In genomic region chr19:19527371-19527656, GRCh38 we compare ENCODE assay signal across 21 cellular contexts. TPM values are rescaled to one million over a fixed set of nuclear protein-coding genes. Genes with fewer than 3 reads are reported as not detected.
DNase-seq lines count a peak whose midpoint lies in the region; ATAC-seq and TF ChIP-seq lines count a peak whose summit lies in the region.
"Had no signal": no experiment of that assay in that cellular context is flagged by ENCODE, and none has a peak within 500 bp of the region (broad histone marks: within the 10 kb centered on the region; RNA-seq: fewer than 3 reads in every experiment).

No MANE protein-coding gene starts in this region.

- H3K27me3 ChIP-seq in BLaER1 treated with 17β-estradiol and CSF1 and Interleukin-3, amounts not matched to agents 10 nM and 100 nM, result no peaks in the 10 kb centered on the region
- no peaks in the 10 kb centered on the region for H3K27me3 ChIP-seq in OCI-LY1 (ENCODE audit: insufficient read depth, low read length)
- H3K27me3 ChIP-seq in naive thymus-derived CD4-positive, alpha-beta T cell (ENCODE audit: control insufficient read depth in 2 of 2, insufficient read depth in 2 of 2, low read length in 2 of 2), result no peaks in the 10 kb centered on the region
- H3K27me3 ChIP-seq: BE2C, SJSA1 had no signal

- CTCF ChIA-PET in naive thymus-derived CD4-positive, alpha-beta T cell (lab: Charles Lee), result no interaction called here

- H3K9me3 Mint-ChIP-seq in neural crest cell, result no peaks in the 10 kb centered on the region
- H3K9me3 Mint-ChIP-seq in naive thymus-derived CD4-positive, alpha-beta T cell, result no peaks in the 10 kb centered on the region
- H3K9me3 Mint-ChIP-seq: CD4-positive, alpha-beta memory T cell had no signal

- peak overlapping the region in 8 of 11 experiments; percentile 47 to 67 (median 61); a peak in 15 of 22 replicates for H3K27ac ChIP-seq in BLaER1 treated with 17β-estradiol and CSF1 and Interleukin-3, amounts not matched to agents 10 nM and 100 nM
- H3K27ac ChIP-seq in OCI-LY1 (ENCODE audit: low read depth, low read length, poor library complexity, severe bottlenecking), result peak overlapping the region; percentile 96
- no peak overlapping the region for H3K27ac ChIP-seq in naive thymus-derived CD4-positive, alpha-beta T cell (ENCODE audit: low read depth, low read length)
- H3K27ac ChIP-seq: SJSA1 had no signal

- H3K4me1 Mint-ChIP-seq in neural crest cell, result peaks cover 51% of the 10 kb centered on the region
- H3K4me1 Mint-ChIP-seq in naive thymus-derived CD4-positive, alpha-beta T cell, result peaks cover 4 to 12% (median 10%) of the 10 kb centered on the region in 7 donors

- no peaks in the 10 kb centered on the region for H3K9me3 ChIP-seq in BLaER1 treated with 17β-estradiol and CSF1 and Interleukin-3, amounts not matched to agents 10 nM and 100 nM (replicated peaks in 1 of 11)
- H3K9me3 ChIP-seq in OCI-LY1 (ENCODE audit: low read length), result no peaks in the 10 kb centered on the region
- H3K9me3 ChIP-seq in naive thymus-derived CD4-positive, alpha-beta T cell (ENCODE audit: control insufficient read depth in 2 of 3, low read length in 3 of 3), result no peaks in the 10 kb centered on the region
- H3K9me3 ChIP-seq: BE2C, Caco-2, SJSA1 had no signal

- DNase-seq in neural crest cell (ENCODE audit: low read depth, low spot score) (no peak), AG20443 (ENCODE audit: low spot score) (no peak), HK-2 (ENCODE audit: unreplicated experiment) (no peak)
- DNase-seq in naive thymus-derived CD4-positive, alpha-beta T cell, result no peak
- DNase-seq: BE2C, Caco-2, DMS 273 treated with DMSO at 0.1 percent for 48 hours, DMS79 treated with DMSO at 0.1 percent for 48 hours, HCEC 1CT, NCI-H1417, NCI-H1694 treated with DMSO at 0.1 percent for 48 hours, NCI-H2081 treated with DMSO at 0.1 percent for 48 hours, NCI-H2171 treated with DMSO at 0.1 percent for 48 hours, NCI-H524 treated with DMSO at 0.1 percent for 48 hours, NCI-H82 had no signal

- H2AFZ ChIP-seq in OCI-LY1 (ENCODE audit: low read length), result no peak overlapping the region

- H3K9ac ChIP-seq in BLaER1 treated with 17β-estradiol and CSF1 and Interleukin-3, amounts not matched to agents 10 nM and 100 nM, result peak overlapping the region in 7 of 11 experiments; percentile 43 to 69 (median 66); a peak in 13 of 22 replicates
- peak overlapping the region; percentile 25; the same call in 1 of the 2 replicates for H3K9ac ChIP-seq in OCI-LY1 (ENCODE audit: low read length)

- no peak for ATAC-seq in naive thymus-derived CD4-positive, alpha-beta T cell
- ATAC-seq: Right ventricle myocardium inferior had no signal

- H3K27me3 Mint-ChIP-seq in neural crest cell (ENCODE audit: low read depth), result peaks cover 3% of the 10 kb centered on the region
- H3K27me3 Mint-ChIP-seq in naive thymus-derived CD4-positive, alpha-beta T cell, result no peaks in the 10 kb centered on the region
- H3K27me3 Mint-ChIP-seq: CD4-positive, alpha-beta memory T cell had no signal

- H3K79me2 ChIP-seq in OCI-LY1 (ENCODE audit: insufficient read depth, low read length), result peaks cover 8% of the 10 kb centered on the region

- H3K4me3 ChIP-seq in BLaER1 treated with 17β-estradiol and CSF1 and Interleukin-3, amounts not matched to agents 10 nM and 100 nM, result no peak overlapping the region
- H3K4me3 ChIP-seq in OCI-LY1 (ENCODE audit: low read depth, low read length, poor library complexity, severe bottlenecking), result no peak overlapping the region
- no peak overlapping the region for H3K4me3 ChIP-seq in naive thymus-derived CD4-positive, alpha-beta T cell (ENCODE audit: low read length)
- H3K4me3 ChIP-seq: SJSA1 had no signal

- peak overlapping the region in 8 of 11 experiments; percentile 76 to 88 (median 82); a peak in 16 of 22 replicates for H3K4me2 ChIP-seq in BLaER1 treated with 17β-estradiol and CSF1 and Interleukin-3, amounts not matched to agents 10 nM and 100 nM
- H3K4me2 ChIP-seq in OCI-LY1 (ENCODE audit: low read length), result peak overlapping the region; percentile 69; the same call in 1 of the 2 replicates

- no peak overlapping the region for H3K4me3 Mint-ChIP-seq in neural crest cell
- H3K4me3 Mint-ChIP-seq in naive thymus-derived CD4-positive, alpha-beta T cell, result no peak overlapping the region
- H3K4me3 Mint-ChIP-seq: CD4-positive, alpha-beta memory T cell had no signal

- intact Hi-C loops in naive thymus-derived CD4-positive, alpha-beta T cell (cut with micrococcal nuclease), result no loop called here

- peaks cover 3% of the 10 kb centered on the region for H3K36me3 Mint-ChIP-seq in neural crest cell (ENCODE audit: low read depth)
- H3K36me3 Mint-ChIP-seq in naive thymus-derived CD4-positive, alpha-beta T cell, result peaks cover 0 to 8% (median 5%) of the 10 kb centered on the region in 5 donors

- no peaks in the 10 kb centered on the region for H3K9me2 ChIP-seq in OCI-LY1 (ENCODE audit: low read depth, low read length)

- peak overlapping the region; percentile 27 for H3K27ac Mint-ChIP-seq in neural crest cell (ENCODE audit: unreplicated experiment)
- no peak overlapping the region for H3K27ac Mint-ChIP-seq in naive thymus-derived CD4-positive, alpha-beta T cell

- H3K4me1 ChIP-seq in BLaER1 treated with 17β-estradiol and CSF1 and Interleukin-3, amounts not matched to agents 10 nM and 100 nM, result peaks cover 64 to 81% (median 72%) of the 10 kb centered on the region in 10 experiments
- peaks cover 51% of the 10 kb centered on the region for H3K4me1 ChIP-seq in OCI-LY1 (ENCODE audit: insufficient read depth, low read length, severe bottlenecking)
- peaks cover 3 to 5% of the 10 kb centered on the region in 2 donors for H3K4me1 ChIP-seq in naive thymus-derived CD4-positive, alpha-beta T cell (ENCODE audit: control insufficient read depth in 2 of 2, insufficient read depth in 2 of 2, low read length in 2 of 2)
- H3K4me1 ChIP-seq: Caco-2 had no signal

- POLR2A ChIA-PET in naive thymus-derived CD4-positive, alpha-beta T cell (lab: Charles Lee), result no interaction called here

- TF ChIP-seq CTCF in OCI-LY1 (IDR thresholded peaks at IDR 0.05; ENCODE audit: low read length) (no peak), neural crest cell (conservative IDR thresholded peaks at IDR 0.05) (no peak)

- H4K20me1 ChIP-seq in BLaER1 treated with 17β-estradiol and CSF1 and Interleukin-3, amounts not matched to agents 10 nM and 100 nM, result peaks cover 34 to 82% (median 51%) of the 10 kb centered on the region in 11 experiments
- no peaks in the 10 kb centered on the region for H4K20me1 ChIP-seq in OCI-LY1 (ENCODE audit: insufficient read depth, low read length)

- H3K36me3 ChIP-seq in BLaER1 treated with 17β-estradiol and CSF1 and Interleukin-3, amounts not matched to agents 10 nM and 100 nM, result peaks cover 23 to 71% (median 53%) of the 10 kb centered on the region in 11 experiments; a peak in 21 of 22 replicates
- peaks cover 44% of the 10 kb centered on the region for H3K36me3 ChIP-seq in OCI-LY1 (ENCODE audit: insufficient read depth, low read length)
- peaks cover 0 to 53% (median 3%) of the 10 kb centered on the region in 3 experiments for H3K36me3 ChIP-seq in naive thymus-derived CD4-positive, alpha-beta T cell (ENCODE audit: control insufficient read depth in 2 of 3, insufficient read depth in 3 of 3, low read length in 3 of 3)

- H3F3A ChIP-seq in OCI-LY1 (ENCODE audit: insufficient read depth, low read length), result no peaks in the 10 kb centered on the region; the same call in 1 of the 2 replicates

RNA-seq across cellular contexts. Expression of gene YJEFN3, which starts 1.4 kb away (rescaled TPM):
- 15.0 and 18.1 TPM in 2 replicates for total RNA-seq in neural crest cell
- total RNA-seq in naive thymus-derived CD4-positive, alpha-beta T cell, result 10 to 100 TPM in 3 of 5 experiments, 1 to 10 TPM in 2; 3.3 to 18.2 (median 12.7) TPM
- under 1 TPM in 1 of 2 donors, not detected in 1; 0.68 TPM for polyA plus RNA-seq in naive thymus-derived CD4-positive, alpha-beta T cell

RNA-seq across cellular contexts. Expression of gene CILP2, which starts 10.8 kb away (rescaled TPM):
- total RNA-seq in neural crest cell, result 2.7 and 2.9 TPM in 2 replicates
- total RNA-seq in naive thymus-derived CD4-positive, alpha-beta T cell, result under 1 TPM in 4 of 5 experiments, not detected in 1; 0.32 to 0.53 (median 0.49) TPM
- polyA plus RNA-seq in naive thymus-derived CD4-positive, alpha-beta T cell, result under 1 TPM; 0.27 to 0.69 TPM
- total RNA-seq: HT1080 had no signal
- polyA plus RNA-seq: CD4-positive, alpha-beta memory T cell had no signal

RNA-seq across cellular contexts. Expression of gene NDUFA13, which starts 11.3 kb away (rescaled TPM):
- total RNA-seq in neural crest cell, result 371 and 389 TPM in 2 replicates
- total RNA-seq in naive thymus-derived CD4-positive, alpha-beta T cell, result 100 to 1,000 TPM; 172 to 362 (median 176) TPM
- polyA plus RNA-seq in naive thymus-derived CD4-positive, alpha-beta T cell, result 100 to 1,000 TPM; 363 to 380 TPM

RNA-seq across cellular contexts. Expression of gene TSSK6, which starts 12.0 kb away (rescaled TPM):
- 2.7 and 2.9 TPM in 2 replicates for total RNA-seq in neural crest cell
- 10 to 100 TPM in 1 of 5 experiments, 1 to 10 TPM in 4; 3.3 to 11.3 (median 5.2) TPM for total RNA-seq in naive thymus-derived CD4-positive, alpha-beta T cell
- polyA plus RNA-seq in naive thymus-derived CD4-positive, alpha-beta T cell, result 1 to 10 TPM; 1.4 to 4.2 TPM
